20 cellular contexts compared by ENCODE assay signal in the genomic region with DNA sequence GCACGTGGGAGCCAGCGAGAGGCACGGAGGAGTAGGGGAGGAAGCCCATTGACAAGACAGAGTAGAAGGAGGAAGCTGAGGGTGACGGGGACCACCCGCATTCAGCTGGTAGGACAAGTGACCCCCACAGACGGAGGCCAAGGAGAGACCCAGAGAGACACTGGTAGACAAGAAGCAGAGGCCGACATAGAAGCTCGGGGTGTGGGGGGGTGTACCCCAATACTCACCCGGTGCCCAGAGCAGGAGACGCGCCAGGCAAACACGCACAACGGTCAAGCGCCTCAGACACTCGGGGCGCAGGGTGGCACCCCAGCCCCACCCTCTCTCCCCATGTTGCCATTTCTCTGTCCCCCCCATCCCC. TPM values are rescaled to one million over a fixed set of nuclear protein-coding genes. Genes with fewer than 3 reads are reported as not detected.
A peak's percentile ranks its signal among the peaks of the same experiment; 100 is the strongest.
DNase-seq lines count a peak whose midpoint lies in the region; ATAC-seq and TF ChIP-seq lines count a peak whose summit lies in the region.
"Had no signal": no experiment of that assay in that cellular context is flagged by ENCODE, and none has a peak within 500 bp of the region (broad histone marks: within the 10 kb centered on the region; RNA-seq: fewer than 3 reads in every experiment).

No MANE protein-coding gene starts in this region.

- no peaks in the 10 kb centered on the region for H3K9me2 ChIP-seq in neural cell (ENCODE audit: insufficient read depth, low read length)

- H3K9me3 ChIP-seq in BE2C (no peaks in the 10 kb centered on the region), HUES6 (ENCODE audit: control insufficient read depth, insufficient read depth, low read depth, low read length) (no peaks in the 10 kb centered on the region), neural cell (ENCODE audit: low read length) (no peaks in the 10 kb centered on the region)
- H3K9me3 ChIP-seq: Caco-2 had no signal

- no peaks in the 10 kb centered on the region for H3F3A ChIP-seq in neural cell (ENCODE audit: insufficient read depth, low read length, poor library complexity, severe bottlenecking)

- no peak for TF ChIP-seq EP300 in neural cell (conservative IDR thresholded peaks at IDR 0.05; ENCODE audit: poor library complexity, severe bottlenecking)

- H3K9ac ChIP-seq in HUES6 (ENCODE audit: low read length) (no peak overlapping the region), neural cell (ENCODE audit: low read length) (peak overlapping the region; percentile 96)

- H3K36me3 ChIP-seq in BE2C (no peaks in the 10 kb centered on the region), HUES6 (ENCODE audit: control insufficient read depth, insufficient read depth, low read length) (no peaks in the 10 kb centered on the region), neural cell (ENCODE audit: insufficient read depth, low read length) (no peaks in the 10 kb centered on the region)

- ATAC-seq in GM18870 (IDR thresholded peaks at IDR 0.05; ENCODE audit: unreplicated experiment) (no peak), GM18505 (IDR thresholded peaks at IDR 0.05; ENCODE audit: unreplicated experiment) (no peak)
- ATAC-seq: PC-3 had no signal

- peaks cover 21% of the 10 kb centered on the region for H3K79me2 ChIP-seq in neural cell (replicated peaks; ENCODE audit: insufficient read depth, low read length)

- peak overlapping the region; percentile 73 for H3K4me3 ChIP-seq in BE2C (ENCODE audit: low read depth, low read length)
- peak overlapping the region; percentile 60; the same call in 1 of the 2 replicates for H3K4me3 ChIP-seq in HUES6 (ENCODE audit: low read depth, low read length)
- H3K4me3 ChIP-seq in neural cell (ENCODE audit: low read length): peak overlapping the region; percentile 86

- no peak for TF ChIP-seq RAD21 in neural cell (conservative IDR thresholded peaks at IDR 0.05)

- H2AFZ ChIP-seq in neural cell (ENCODE audit: low read depth, low read length): no peak overlapping the region

- H3K27ac ChIP-seq in HUES6 (ENCODE audit: low read depth, low read length) (no peak overlapping the region), cingulate gyrus (ENCODE audit: low read depth, low read length) (peak overlapping the region; percentile 60), neural cell (ENCODE audit: low read length) (peak overlapping the region; percentile 85)
- H3K27ac ChIP-seq: RWPE1 had no signal

- no peak for TF ChIP-seq POLR2A in GM18505 (IDR thresholded peaks at IDR 0.05; ENCODE audit: borderline replicate concordance, extremely low read depth, insufficient read depth, insufficient read length)

- DNase-seq in BE2C (no peak), NCI-H748 (lab: John Stamatoyannopoulos, UW; ENCODE audit: unreplicated experiment) (no peak), SKM-1 treated with dmso at 0.1 percent for 144 hours (lab: John Stamatoyannopoulos, UW; ENCODE audit: unreplicated experiment) (no peak)
- DNase-seq: Caco-2; DMS153; EL; GOT3; HFFc6; IMR-90; NCI-H1694 treated with DMSO at 0.1 percent for 48 hours; NCI-H345; NCI-H526 treated with DMSO at 0.1 percent for 48 hours; NK-92 treated with Interleukin-12 subunit alpha and Interleukin-12 subunit beta, amount 100 ng/mL, for 24 hours; PC-3 had no signal

- no peaks in the 10 kb centered on the region for H3K27me3 ChIP-seq in BE2C
- H3K27me3 ChIP-seq in HUES6 (ENCODE audit: control insufficient read depth, insufficient read depth, low read length): peaks cover 95% of the 10 kb centered on the region
- H3K27me3 ChIP-seq in neural cell (ENCODE audit: insufficient read depth, low read depth, low read length): no peaks in the 10 kb centered on the region

- peak overlapping the region; percentile 95 for H3K4me2 ChIP-seq in neural cell (ENCODE audit: low read length)

- no peak for TF ChIP-seq CTCF in BE2C (IDR thresholded peaks at IDR 0.05; ENCODE audit: low read depth, low read length)
- no peak for TF ChIP-seq CTCF in neural cell (IDR thresholded peaks at IDR 0.05; ENCODE audit: poor library complexity, severe bottlenecking)

- H4K20me1 ChIP-seq in neural cell (ENCODE audit: insufficient read depth): no peaks in the 10 kb centered on the region

- H3K4me1 ChIP-seq in BE2C (peaks cover 3% of the 10 kb centered on the region), HUES6 (ENCODE audit: control insufficient read depth, insufficient read depth, low read length) (peaks cover 13% of the 10 kb centered on the region)
- H3K4me1 ChIP-seq: Caco-2 had no signal

TF ChIP-seq in neural cell, 6 proteins besides CTCF, POLR2A, EP300 and RAD21:
- TF ChIP-seq, protein P1, sequence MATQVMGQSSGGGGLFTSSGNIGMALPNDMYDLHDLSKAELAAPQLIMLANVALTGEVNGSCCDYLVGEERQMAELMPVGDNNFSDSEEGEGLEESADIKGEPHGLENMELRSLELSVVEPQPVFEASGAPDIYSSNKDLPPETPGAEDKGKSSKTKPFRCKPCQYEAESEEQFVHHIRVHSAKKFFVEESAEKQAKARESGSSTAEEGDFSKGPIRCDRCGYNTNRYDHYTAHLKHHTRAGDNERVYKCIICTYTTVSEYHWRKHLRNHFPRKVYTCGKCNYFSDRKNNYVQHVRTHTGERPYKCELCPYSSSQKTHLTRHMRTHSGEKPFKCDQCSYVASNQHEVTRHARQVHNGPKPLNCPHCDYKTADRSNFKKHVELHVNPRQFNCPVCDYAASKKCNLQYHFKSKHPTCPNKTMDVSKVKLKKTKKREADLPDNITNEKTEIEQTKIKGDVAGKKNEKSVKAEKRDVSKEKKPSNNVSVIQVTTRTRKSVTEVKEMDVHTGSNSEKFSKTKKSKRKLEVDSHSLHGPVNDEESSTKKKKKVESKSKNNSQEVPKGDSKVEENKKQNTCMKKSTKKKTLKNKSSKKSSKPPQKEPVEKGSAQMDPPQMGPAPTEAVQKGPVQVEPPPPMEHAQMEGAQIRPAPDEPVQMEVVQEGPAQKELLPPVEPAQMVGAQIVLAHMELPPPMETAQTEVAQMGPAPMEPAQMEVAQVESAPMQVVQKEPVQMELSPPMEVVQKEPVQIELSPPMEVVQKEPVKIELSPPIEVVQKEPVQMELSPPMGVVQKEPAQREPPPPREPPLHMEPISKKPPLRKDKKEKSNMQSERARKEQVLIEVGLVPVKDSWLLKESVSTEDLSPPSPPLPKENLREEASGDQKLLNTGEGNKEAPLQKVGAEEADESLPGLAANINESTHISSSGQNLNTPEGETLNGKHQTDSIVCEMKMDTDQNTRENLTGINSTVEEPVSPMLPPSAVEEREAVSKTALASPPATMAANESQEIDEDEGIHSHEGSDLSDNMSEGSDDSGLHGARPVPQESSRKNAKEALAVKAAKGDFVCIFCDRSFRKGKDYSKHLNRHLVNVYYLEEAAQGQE (IDR thresholded peaks at IDR 0.05; ENCODE audit: borderline replicate concordance): no peak
- no peak for TF ChIP-seq EZH2 (IDR thresholded peaks at IDR 0.05; ENCODE audit: borderline replicate concordance, insufficient read depth, low read length, poor library complexity, severe bottlenecking)

RNA-seq across cellular contexts. Expression of a gene that starts 23.6 kb away (rescaled TPM):
- polyA plus RNA-seq in BE2C (2012; ENCODE audit: insufficient read depth, insufficient read length, low read depth): 39.6 TPM
- 3.2 and 7.9 TPM in 2 replicates for polyA plus RNA-seq in neural cell
- polyA minus RNA-seq in neural cell: 22.0 and 24.6 TPM in 2 replicates

RNA-seq across cellular contexts. Expression of a gene that starts 27.1 kb away (rescaled TPM):
- 19.9 TPM for polyA plus RNA-seq in BE2C (2012; ENCODE audit: insufficient read depth, insufficient read length, low read depth)
- polyA plus RNA-seq in neural cell: 18.4 and 19.5 TPM in 2 replicates
- polyA minus RNA-seq in neural cell: 3.4 and 3.7 TPM in 2 replicates

RNA-seq across cellular contexts. Expression of a gene that starts 46.8 kb away (rescaled TPM):
- 7.1 TPM for polyA plus RNA-seq in BE2C (2012; ENCODE audit: insufficient read depth, insufficient read length, low read depth)
- polyA plus RNA-seq in neural cell: 17.0 and 28.3 TPM in 2 replicates
- polyA minus RNA-seq in neural cell: 2.5 and 4.4 TPM in 2 replicates

RNA-seq across cellular contexts. Expression of a gene that starts 56.4 kb away (rescaled TPM):
- 1.4 TPM for polyA plus RNA-seq in BE2C (2012; ENCODE audit: insufficient read depth, insufficient read length, low read depth)
- 14.8 and 18.6 TPM in 2 replicates for polyA plus RNA-seq in neural cell
- 25.6 and 26.3 TPM in 2 replicates for polyA minus RNA-seq in neural cell
